Comparison of ENCODE assay signal across 12 cellular contexts in the genomic region with DNA sequence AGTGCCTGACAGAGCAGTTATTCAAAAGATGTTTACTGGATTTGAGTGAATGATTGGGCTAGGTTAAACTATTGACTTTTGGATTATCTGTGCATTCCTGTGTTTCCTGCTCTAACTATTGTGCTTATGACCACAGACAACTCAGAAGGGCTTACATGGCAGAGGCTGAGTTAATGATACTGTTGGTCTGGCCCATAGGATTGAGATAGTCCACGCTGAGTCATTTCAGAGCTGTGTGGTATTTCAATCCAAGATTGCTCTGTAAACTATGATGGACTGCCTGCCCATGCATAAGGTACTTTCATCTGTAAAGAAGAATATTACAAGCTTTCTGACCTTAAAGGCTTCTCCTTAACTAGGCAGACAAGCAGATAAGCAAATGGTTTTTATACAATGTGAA. TPM values are rescaled to one million over a fixed set of nuclear protein-coding genes. Genes with fewer than 3 reads are reported as not detected.
A peak's percentile ranks its signal among the peaks of the same experiment; 100 is the strongest.
DNase-seq lines count a peak whose midpoint lies in the region; ATAC-seq and TF ChIP-seq lines count a peak whose summit lies in the region.
"Had no signal": no experiment of that assay in that cellular context is flagged by ENCODE, and none has a peak within 500 bp of the region (broad histone marks: within the 10 kb centered on the region; RNA-seq: fewer than 3 reads in every experiment).

No MANE protein-coding gene starts in this region.

- H3K9me2 ChIP-seq in SK-N-SH = no peaks in the 10 kb centered on the region

- H3K27ac Mint-ChIP-seq in activated CD8-positive, alpha-beta memory T cell treated with anti-CD3 and anti-CD28 coated beads, Interleukin-2, amount 10 ng/mL, durations not matched to agents 7 days and 5 days = no peak overlapping the region
- no peak overlapping the region for H3K27ac Mint-ChIP-seq in CD14-positive monocyte

- H3K9ac ChIP-seq in SK-N-SH = peak overlapping the region; percentile 64
- H3K9ac ChIP-seq: BLaER1, KMS-11 had no signal

- H3K79me2 ChIP-seq in SK-N-SH (ENCODE audit: insufficient read depth) = no peaks in the 10 kb centered on the region

- H3K9me3 Mint-ChIP-seq in activated CD8-positive, alpha-beta memory T cell treated with anti-CD3 and anti-CD28 coated beads, Interleukin-2, amount 10 ng/mL, durations not matched to agents 7 days and 5 days (ENCODE audit: low read depth) = no peaks in the 10 kb centered on the region
- peaks cover 0 to 5% (median 0%) of the 10 kb centered on the region in 7 donors for H3K9me3 Mint-ChIP-seq in CD14-positive monocyte

- intact Hi-C loops in CD14-positive monocyte (cut with micrococcal nuclease) = no loop called here
- intact Hi-C loops in psoas muscle (cut with DNase I) = no loop called here

- H3K27me3 Mint-ChIP-seq in activated CD8-positive, alpha-beta memory T cell treated with anti-CD3 and anti-CD28 coated beads, Interleukin-2, amount 10 ng/mL, durations not matched to agents 7 days and 5 days = peaks cover 4% of the 10 kb centered on the region
- peaks cover 0 to 4% (median 3%) of the 10 kb centered on the region in 3 donors for H3K27me3 Mint-ChIP-seq in CD14-positive monocyte (ENCODE audit: low read depth in 3 of 3)

- H3K27ac ChIP-seq in AG04450 (ENCODE audit: low read depth, low read length) (no peak overlapping the region), SK-N-SH (ENCODE audit: low read depth in 2 of 2, low read length in 1 of 2) (peak overlapping the region; percentile 96 to 97), psoas muscle (no peak overlapping the region)
- H3K27ac ChIP-seq: BLaER1, KMS-11, left lung, suprapubic skin had no signal

- POLR2A ChIA-PET in AG04450 (lab: Yijun Ruan, JAX) (interaction anchor here (0.6 kb wide), 1 partner anchor 455 kb away, joined by 3 read pairs; no protein-coding TSS in a partner anchor), SK-N-SH (lab: Yijun Ruan, JAX) (no interaction called here)

- no peak for TF ChIP-seq RAD21 in SK-N-SH (IDR thresholded peaks at IDR 0.05; ENCODE audit: low read length)

- WGBS in SK-N-SH (ENCODE audit: low lambda C conversion rate) = 0% methylated on average over 1 of the region's 1 CpG
- WGBS in psoas muscle, 3 donors = 74 to 83% (median 82%) methylated on average over 1 of the region's 1 CpG

- peak overlapping the region; percentile 62 for H3K4me2 ChIP-seq in SK-N-SH
- H3K4me2 ChIP-seq: BLaER1, KMS-11 had no signal

- H2AFZ ChIP-seq in SK-N-SH (ENCODE audit: low read depth) = no peak overlapping the region

- no peaks in the 10 kb centered on the region for H3K4me1 Mint-ChIP-seq in activated CD8-positive, alpha-beta memory T cell treated with anti-CD3 and anti-CD28 coated beads, Interleukin-2, amount 10 ng/mL, durations not matched to agents 7 days and 5 days
- H3K4me1 Mint-ChIP-seq in CD14-positive monocyte = peaks cover 7% of the 10 kb centered on the region

- CTCF ChIA-PET in AG04450 (lab: Charles Lee) = interaction anchor here (1.2 to 1.5 kb wide), 3 partner anchors 48 to 630 kb away, joined by 3 to 4 read pairs (median 4); partner anchors contain the start of gene INSYN2B
- CTCF ChIA-PET in SK-N-SH (lab: Yijun Ruan, JAX) = interaction anchor here (1.7 to 1.8 kb wide), 2 partner anchors 10 to 136 kb away, joined by 3 to 8 read pairs; no protein-coding TSS in a partner anchor
- CTCF ChIA-PET in activated CD8-positive, alpha-beta memory T cell treated with anti-CD3 and anti-CD28 coated beads, Interleukin-2, amount 10 ng/mL, durations not matched to agents 7 days and 5 days (lab: Charles Lee) = no interaction called here

- H3F3A ChIP-seq in SK-N-SH (replicated peaks; ENCODE audit: insufficient read depth) = peaks cover 44% of the 10 kb centered on the region

- no peak overlapping the region for H3K4me3 ChIP-seq in AG04450 (ENCODE audit: low read depth, low read length)
- no peak overlapping the region for H3K4me3 ChIP-seq in HFF-Myc (replicated peaks; ENCODE audit: low read depth, low read length)
- H3K4me3 ChIP-seq in SK-N-SH (ENCODE audit: low read depth in 2 of 2, low read length in 1 of 2) = no peak overlapping the region; a peak in 1 of 4 replicates
- no peak overlapping the region for H3K4me3 ChIP-seq in foreskin fibroblast (ENCODE audit: low read depth in 1 of 2, low read length in 2 of 2)
- H3K4me3 ChIP-seq in psoas muscle = no peak overlapping the region
- H3K4me3 ChIP-seq: BLaER1, left lung, suprapubic skin had no signal

- ATAC-seq in activated CD8-positive, alpha-beta memory T cell treated with anti-CD3 and anti-CD28 coated beads, Interleukin-2, amount 10 ng/mL, durations not matched to agents 7 days and 5 days = no peak
- ATAC-seq in psoas muscle = no peak

- H3K27me3 ChIP-seq in AG04450 (ENCODE audit: control insufficient read depth, insufficient read depth, low read length) (peaks cover 3% of the 10 kb centered on the region), SK-N-SH (ENCODE audit: insufficient read depth) (no peaks in the 10 kb centered on the region), psoas muscle (ENCODE audit: insufficient read depth in 3 of 3, low read length in 2 of 3) (no peaks in the 10 kb centered on the region)
- H3K27me3 ChIP-seq: BLaER1, left lung, suprapubic skin had no signal

- no peaks in the 10 kb centered on the region for H3K36me3 Mint-ChIP-seq in activated CD8-positive, alpha-beta memory T cell treated with anti-CD3 and anti-CD28 coated beads, Interleukin-2, amount 10 ng/mL, durations not matched to agents 7 days and 5 days
- no peaks in the 10 kb centered on the region for H3K36me3 Mint-ChIP-seq in CD14-positive monocyte

- H3K36me3 ChIP-seq in SK-N-SH (replicated peaks in 1 of 2; ENCODE audit: control insufficient read depth in 1 of 2, insufficient read depth in 2 of 2, low read length in 1 of 2) = no peaks in the 10 kb centered on the region
- H3K36me3 ChIP-seq in psoas muscle (ENCODE audit: insufficient read depth in 1 of 2, low read depth in 1 of 2) = no peaks in the 10 kb centered on the region
- H3K36me3 ChIP-seq: BLaER1, left lung, suprapubic skin had no signal

- TF ChIP-seq CTCF in AG04450 (IDR thresholded peaks at IDR 0.05; ENCODE audit: low read depth, low read length) = no peak
- no peak for TF ChIP-seq CTCF in HFF-Myc (IDR thresholded peaks at IDR 0.05; ENCODE audit: low read depth, low read length, missing control alignments)
- TF ChIP-seq CTCF in SK-N-SH (IDR thresholded peaks at IDR 0.05) = no peak
- no peak for TF ChIP-seq CTCF in foreskin fibroblast (IDR thresholded peaks at IDR 0.05; ENCODE audit: low read depth, low read length)
- TF ChIP-seq CTCF in CD14-positive monocyte (IDR thresholded peaks at IDR 0.05) = no peak
- TF ChIP-seq CTCF in psoas muscle (IDR thresholded peaks at IDR 0.05) = no peak

- peak; percentile 18 for DNase-seq in AG04450 (ENCODE audit: low read depth, low spot score)
- DNase-seq in HFF-Myc (ENCODE audit: extremely low read depth, low read depth) = peak; percentile 30
- DNase-seq in SK-N-SH = no peak
- DNase-seq in foreskin fibroblast = peak; percentile 81 to 87
- no peak for DNase-seq in stimulated activated CD4-positive, alpha-beta T cell treated with anti-CD3 and anti-CD28 coated beads, Interleukin-2, amount 100 ng/mL, for 48 hours
- DNase-seq in activated CD8-positive, alpha-beta memory T cell treated with anti-CD3 and anti-CD28 coated beads, Interleukin-2, amount 10 ng/mL, durations not matched to agents 7 days and 5 days = no peak
- no peak for DNase-seq in CD14-positive monocyte (ENCODE audit: low spot score)
- no peak for DNase-seq in psoas muscle
- DNase-seq: left lung had no signal

- no peak overlapping the region for H3K4me3 Mint-ChIP-seq in activated CD8-positive, alpha-beta memory T cell treated with anti-CD3 and anti-CD28 coated beads, Interleukin-2, amount 10 ng/mL, durations not matched to agents 7 days and 5 days
- H3K4me3 Mint-ChIP-seq in CD14-positive monocyte = no peak overlapping the region

- no peaks in the 10 kb centered on the region for H3K9me3 ChIP-seq in AG04450 (ENCODE audit: control insufficient read depth, insufficient read depth, low read length)
- no peaks in the 10 kb centered on the region for H3K9me3 ChIP-seq in SK-N-SH
- H3K9me3 ChIP-seq in psoas muscle = no peaks in the 10 kb centered on the region
- H3K9me3 ChIP-seq: BLaER1, left lung, suprapubic skin had no signal

- peak in 1 of 2 experiments; percentile 79; a peak in 1 of 4 replicates for TF ChIP-seq EP300 in SK-N-SH (IDR thresholded peaks at IDR 0.05; ENCODE audit: borderline replicate concordance in 1 of 2, low read depth in 1 of 2, low read length in 1 of 2)

- no peaks in the 10 kb centered on the region for H4K20me1 ChIP-seq in SK-N-SH (ENCODE audit: insufficient read depth)
- H4K20me1 ChIP-seq: BLaER1 had no signal

- H3K4me1 ChIP-seq in SK-N-SH (ENCODE audit: control insufficient read depth in 1 of 2, insufficient read depth in 2 of 2, low read depth in 1 of 2, low read length in 1 of 2) = peaks cover 18 to 27% of the 10 kb centered on the region in 2 experiments
- H3K4me1 ChIP-seq in psoas muscle = no peaks in the 10 kb centered on the region
- H3K4me1 ChIP-seq: BLaER1, left lung had no signal

TF ChIP-seq in SK-N-SH, 30 proteins besides CTCF, POLR2A, EP300 and RAD21 (continues in another document):
- TF ChIP-seq POLR2AphosphoS5 (IDR thresholded peaks at IDR 0.05; ENCODE audit: low read depth, low read length) = 0 out of 2 replicates have a peak, but pooled peaks have one; percentile 33
- peak; percentile 23; the same call in 1 of the 2 replicates for TF ChIP-seq MAX (IDR thresholded peaks at IDR 0.05; ENCODE audit: low read depth)
- peak; percentile 68 for TF ChIP-seq JUND (IDR thresholded peaks at IDR 0.05)
- TF ChIP-seq, protein P1, sequence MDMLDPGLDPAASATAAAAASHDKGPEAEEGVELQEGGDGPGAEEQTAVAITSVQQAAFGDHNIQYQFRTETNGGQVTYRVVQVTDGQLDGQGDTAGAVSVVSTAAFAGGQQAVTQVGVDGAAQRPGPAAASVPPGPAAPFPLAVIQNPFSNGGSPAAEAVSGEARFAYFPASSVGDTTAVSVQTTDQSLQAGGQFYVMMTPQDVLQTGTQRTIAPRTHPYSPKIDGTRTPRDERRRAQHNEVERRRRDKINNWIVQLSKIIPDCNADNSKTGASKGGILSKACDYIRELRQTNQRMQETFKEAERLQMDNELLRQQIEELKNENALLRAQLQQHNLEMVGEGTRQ (IDR thresholded peaks at IDR 0.05; ENCODE audit: borderline replicate concordance, low read depth, low read length) = no peak
- TF ChIP-seq FOXM1 (IDR thresholded peaks at IDR 0.05; ENCODE audit: low read depth) = no peak

RNA-seq across cellular contexts. Expression of gene SLIT3, which starts 49.1 kb away (rescaled TPM):
- polyA plus RNA-seq in AG04450 (2011; rRNA removed) (0.17 and 0.26 TPM in 2 replicates), SK-N-SH (2012; rRNA removed) (80.0 and 119 TPM in 2 replicates), CD14-positive monocyte (not detected), psoas muscle (under 1 TPM; 0.81 to 0.89 (median 0.84) TPM)
- polyA minus RNA-seq in AG04450 (2011; rRNA and poly(A)+ RNA removed) = 0.28 and 0.48 TPM in 2 replicates
- 65.8 and 110 TPM in 2 replicates for polyA plus RNA-seq in SK-N-SH (2012; cell fraction: cytosol; rRNA removed)
- 139 and 176 TPM in 2 replicates for polyA plus RNA-seq in SK-N-SH (2012; cell fraction: nucleus; rRNA removed)
- total RNA-seq in activated CD8-positive, alpha-beta memory T cell treated with anti-CD3 and anti-CD28 coated beads, Interleukin-2, amount 10 ng/mL, durations not matched to agents 7 days and 5 days = under 1 TPM in 1 of 2 experiments, not detected in 1; 0.09 TPM
- total RNA-seq in psoas muscle = 1 to 10 TPM; 2.1 to 5.9 (median 2.9) TPM

Comparison
In these comparisons a context has a peak if more than half of its experiments do, and no peak if none do; other contexts are left out.
1. DNase-seq: peak in AG04450 (single experiment), HFF-Myc (single experiment) and foreskin fibroblast (2 of 2); none in SK-N-SH (single experiment), stimulated activated CD4-positive, alpha-beta T cell treated with anti-CD3 and anti-CD28 coated beads, Interleukin-2, amount 100 ng/mL, for 48 hours (0 of 2), activated CD8-positive, alpha-beta memory T cell treated with anti-CD3 and anti-CD28 coated beads, Interleukin-2, amount 10 ng/mL, durations not matched to agents 7 days and 5 days (single experiment), CD14-positive monocyte (single experiment) and psoas muscle (0 of 2).
2. H3K27ac ChIP-seq: peak in SK-N-SH (2 of 2); none in AG04450 (single experiment) and psoas muscle (single experiment).
3. RNA of gene SLIT3, which starts 49.1 kb away (polyA plus RNA-seq): 65.8 to 176 TPM in SK-N-SH; 0.81 to 0.89 TPM in psoas muscle, 0.17 to 0.26 TPM in AG04450 and not detected in CD14-positive monocyte; every median in the first group is over 10 times any median in the second.